19 cellular contexts compared by ENCODE assay signal in genomic region chr9:134481762-134482161, GRCh38.
DNase-seq lines count a peak whose midpoint lies in the region; ATAC-seq and TF ChIP-seq lines count a peak whose summit lies in the region.
"Had no signal": no experiment of that assay in that cellular context is flagged by ENCODE, and none has a peak within 500 bp of the region (broad histone marks: within the 10 kb centered on the region; RNA-seq: fewer than 3 reads in every experiment).

No MANE protein-coding gene starts in this region.

- TF ChIP-seq CTCF in right atrium auricular region (IDR thresholded peaks at IDR 0.05) (no peak), left ventricle myocardium inferior (IDR thresholded peaks at IDR 0.05; ENCODE audit: borderline replicate concordance) (no peak)

- H3K27me3 ChIP-seq in right atrium auricular region, result no peaks in the 10 kb centered on the region
- peaks cover 5% of the 10 kb centered on the region for H3K27me3 ChIP-seq in left ventricle myocardium inferior (ENCODE audit: low read depth)
- H3K27me3 ChIP-seq in right cardiac atrium (ENCODE audit: control insufficient read depth, insufficient read depth), result no peaks in the 10 kb centered on the region
- H3K27me3 ChIP-seq in neuronal stem cell (ENCODE audit: control insufficient read depth in 3 of 3, insufficient read depth in 3 of 3, low read depth in 1 of 3, low read length in 3 of 3), result peaks cover 0 to 20% (median 0%) of the 10 kb centered on the region in 3 experiments

- H2AFZ ChIP-seq in neuronal stem cell (ENCODE audit: low read length), result no peak overlapping the region

- no peak overlapping the region for H3K27ac ChIP-seq in right atrium auricular region
- H3K27ac ChIP-seq in left ventricle myocardium inferior (replicated peaks), result no peak overlapping the region
- no peak overlapping the region for H3K27ac ChIP-seq in right cardiac atrium (ENCODE audit: low read length)
- H3K27ac ChIP-seq in neuronal stem cell (replicated peaks; ENCODE audit: low read length), result no peak overlapping the region
- H3K27ac ChIP-seq: 22Rv1 had no signal

- DNase-seq in Right ventricle myocardium inferior (ENCODE audit: missing footprints) (peak; percentile 21), right atrium auricular region (ENCODE audit: low spot score) (no peak), left cardiac atrium (peak; percentile 5), left ventricle myocardium inferior (no peak), right cardiac atrium (peak; percentile 7 to 31 (median 8)), neuronal stem cell (ENCODE audit: low spot score) (no peak), NCI-H69 (lab: John Stamatoyannopoulos, UW) (no peak), LoVo (ENCODE audit: low spot score) (no peak)
- DNase-seq: C1 segment of cervical spinal cord; Calu3; CD4-positive, alpha-beta memory T cell; COR-L47; DMS53; DMS79 treated with DMSO at 0.1 percent for 48 hours; GF-D8; GOT3; HFFc6 had no signal

- ATAC-seq in Right ventricle myocardium inferior (no peak), left cardiac atrium (no peak), right cardiac atrium (no peak)

- no peak overlapping the region for H3K14ac ChIP-seq in neuronal stem cell (ENCODE audit: low read length)

- H3K4me1 ChIP-seq in right atrium auricular region, result no peaks in the 10 kb centered on the region
- H3K4me1 ChIP-seq in left ventricle myocardium inferior, result peaks cover 2% of the 10 kb centered on the region
- no peaks in the 10 kb centered on the region for H3K4me1 ChIP-seq in right cardiac atrium (ENCODE audit: control insufficient read depth, insufficient read depth, low read length)
- H3K4me1 ChIP-seq in neuronal stem cell (ENCODE audit: control insufficient read depth in 2 of 2, insufficient read depth in 1 of 2, low read depth in 1 of 2, low read length in 2 of 2), result no peaks in the 10 kb centered on the region
- H3K4me1 ChIP-seq: HAP-1 had no signal

- H2BK15ac ChIP-seq in neuronal stem cell (ENCODE audit: low read length), result no peak overlapping the region

- intact Hi-C loops in Right ventricle myocardium inferior (cut with DNase I), result no loop called here
- intact Hi-C loops in left cardiac atrium (cut with DNase I), result no loop called here
- intact Hi-C loops in left ventricle myocardium inferior (cut with micrococcal nuclease), result no loop called here
- intact Hi-C loops in right cardiac atrium (cut with DNase I), result no loop called here

- H3K4me3 ChIP-seq in right atrium auricular region, result no peak overlapping the region
- H3K4me3 ChIP-seq in left ventricle myocardium inferior, result no peak overlapping the region
- no peak overlapping the region for H3K4me3 ChIP-seq in right cardiac atrium (ENCODE audit: low read length)
- no peak overlapping the region for H3K4me3 ChIP-seq in neuronal stem cell (ENCODE audit: low read length in 2 of 2)
- H3K4me3 ChIP-seq: HAP-1 had no signal

- H2AK5ac ChIP-seq in neuronal stem cell (ENCODE audit: low read depth, low read length), result no peak overlapping the region

- no peak overlapping the region for H4K8ac ChIP-seq in neuronal stem cell (ENCODE audit: low read depth, low read length)

- no peak overlapping the region for H3K9ac ChIP-seq in neuronal stem cell (ENCODE audit: low read depth, low read length, poor library complexity)

- no peaks in the 10 kb centered on the region for H3K36me3 ChIP-seq in right atrium auricular region
- H3K36me3 ChIP-seq in left ventricle myocardium inferior, result no peaks in the 10 kb centered on the region
- H3K36me3 ChIP-seq in neuronal stem cell (replicated peaks in 1 of 2; ENCODE audit: control insufficient read depth in 2 of 2, insufficient read depth in 2 of 2, low read length in 2 of 2), result no peaks in the 10 kb centered on the region
- H3K36me3 ChIP-seq: HAP-1 had no signal

- H3K4me2 ChIP-seq in neuronal stem cell (ENCODE audit: insufficient read depth, low read length, poor library complexity, severe bottlenecking), result no peak overlapping the region

- 82% methylated on average over 7 of the region's 7 CpGs for WGBS in right cardiac atrium
- no CpG with 5 or more reads among the region's 7 CpGs for WGBS in neuronal stem cell (ENCODE audit: extremely low coverage in 2 of 2, insufficient read length in 2 of 2, insufficient replicate concordance in 1 of 2), 2 donors

- H3K9me3 ChIP-seq in right atrium auricular region (no peaks in the 10 kb centered on the region), left ventricle myocardium inferior (replicated peaks) (no peaks in the 10 kb centered on the region), right cardiac atrium (ENCODE audit: control insufficient read depth, low read length) (no peaks in the 10 kb centered on the region), neuronal stem cell (replicated peaks in 1 of 2; ENCODE audit: control insufficient read depth in 2 of 2, insufficient read depth in 1 of 2, low read depth in 1 of 2, low read length in 2 of 2) (no peaks in the 10 kb centered on the region)
- H3K9me3 ChIP-seq: HAP-1 had no signal

- no peaks in the 10 kb centered on the region for H3K79me1 ChIP-seq in neuronal stem cell (ENCODE audit: low read depth, low read length)

- H4K91ac ChIP-seq in neuronal stem cell (ENCODE audit: low read depth, low read length, poor library complexity), result no peak overlapping the region

- no peak overlapping the region for H2BK5ac ChIP-seq in neuronal stem cell (ENCODE audit: low read length)

- H3K18ac ChIP-seq in neuronal stem cell (ENCODE audit: low read length), result no peak overlapping the region

- H2BK120ac ChIP-seq in neuronal stem cell (ENCODE audit: low read depth, low read length), result no peak overlapping the region

- H3K23ac ChIP-seq in neuronal stem cell (ENCODE audit: low read depth, low read length, poor library complexity), result peak overlapping the region; percentile 5

- no peak overlapping the region for H2BK12ac ChIP-seq in neuronal stem cell (ENCODE audit: low read length)

- no peak overlapping the region for H3K4ac ChIP-seq in neuronal stem cell (ENCODE audit: low read length)

Comparison
In these comparisons a context has a peak if more than half of its experiments do, and no peak if none do; other contexts are left out.
1. DNase-seq: peak in Right ventricle myocardium inferior (single experiment), left cardiac atrium (single experiment) and right cardiac atrium (3 of 3); none in right atrium auricular region (single experiment), left ventricle myocardium inferior (single experiment), neuronal stem cell (single experiment), NCI-H69 (single experiment) and LoVo (single experiment).